Comparison of ENCODE assay signal across 23 cellular contexts in genomic region chrX:100600769-100601168, GRCh38. TPM values are rescaled to one million over a fixed set of nuclear protein-coding genes. Genes with fewer than 3 reads are reported as not detected.
DNase-seq lines count a peak whose midpoint lies in the region; ATAC-seq and TF ChIP-seq lines count a peak whose summit lies in the region.
"Had no signal": no experiment of that assay in that cellular context is flagged by ENCODE, and none has a peak within 500 bp of the region (broad histone marks: within the 10 kb centered on the region; RNA-seq: fewer than 3 reads in every experiment).

No MANE protein-coding gene starts in this region.

- H3K36me3 Mint-ChIP-seq in activated B cell treated with CpG ODN at 0.5 μM for 24 hours (ENCODE audit: low read depth) (no peaks in the 10 kb centered on the region), glutamatergic neuron (ENCODE audit: unreplicated experiment) (no peaks in the 10 kb centered on the region)
- H3K36me3 Mint-ChIP-seq in effector memory CD8-positive, alpha-beta T cell (ENCODE audit: insufficient read depth) = no peaks in the 10 kb centered on the region
- H3K36me3 Mint-ChIP-seq: natural killer cell treated with Interleukin-12 subunit alpha and Interleukin-12 subunit beta and Interleukin-15 and Interleukin-18, amount 100 ng/mL, for 72 hours had no signal

- TF ChIP-seq CTCF in activated B cell treated with CpG ODN at 0.5 μM for 24 hours (IDR thresholded peaks at IDR 0.05) (no peak), glutamatergic neuron (IDR thresholded peaks at IDR 0.05; ENCODE audit: partially characterized antibody, unreplicated experiment) (no peak)

- CTCF ChIA-PET in activated B cell treated with CpG ODN at 0.5 μM for 24 hours (lab: Charles Lee) = interaction anchor here (1.2 kb wide), 1 partner anchor 14 kb away, joined by 3 read pairs; no protein-coding TSS in a partner anchor

- H3K27me3 Mint-ChIP-seq in activated B cell treated with CpG ODN at 0.5 μM for 24 hours (peaks cover 2% of the 10 kb centered on the region), glutamatergic neuron (ENCODE audit: unreplicated experiment) (no peaks in the 10 kb centered on the region)
- peaks cover 8% of the 10 kb centered on the region for H3K27me3 Mint-ChIP-seq in stimulated activated naive CD8-positive, alpha-beta T cell treated with anti-CD3 and anti-CD28 coated beads, Interleukin-15, amount 100 ng/mL, for 72 hours
- peaks cover under 1 to 6% of the 10 kb centered on the region in 2 donors for H3K27me3 Mint-ChIP-seq in effector memory CD8-positive, alpha-beta T cell

- H3K9me3 Mint-ChIP-seq in activated B cell treated with CpG ODN at 0.5 μM for 24 hours (no peaks in the 10 kb centered on the region), glutamatergic neuron (ENCODE audit: unreplicated experiment) (no peaks in the 10 kb centered on the region)
- H3K9me3 Mint-ChIP-seq in stimulated activated naive CD8-positive, alpha-beta T cell treated with anti-CD3 and anti-CD28 coated beads, Interleukin-15, amount 100 ng/mL, for 72 hours = no peaks in the 10 kb centered on the region
- H3K9me3 Mint-ChIP-seq in effector memory CD8-positive, alpha-beta T cell = no peaks in the 10 kb centered on the region
- H3K9me3 Mint-ChIP-seq: natural killer cell treated with Interleukin-12 subunit alpha and Interleukin-12 subunit beta and Interleukin-15 and Interleukin-18, amount 100 ng/mL, for 72 hours had no signal

- H3K4me3 Mint-ChIP-seq in activated B cell treated with CpG ODN at 0.5 μM for 24 hours (no peak overlapping the region), glutamatergic neuron (ENCODE audit: unreplicated experiment) (no peak overlapping the region)
- H3K4me3 Mint-ChIP-seq in stimulated activated naive CD8-positive, alpha-beta T cell treated with anti-CD3 and anti-CD28 coated beads, Interleukin-15, amount 100 ng/mL, for 72 hours = no peak overlapping the region
- no peak overlapping the region for H3K4me3 Mint-ChIP-seq in effector memory CD8-positive, alpha-beta T cell
- H3K4me3 Mint-ChIP-seq: natural killer cell treated with Interleukin-12 subunit alpha and Interleukin-12 subunit beta and Interleukin-15 and Interleukin-18, amount 100 ng/mL, for 72 hours had no signal

- H3K27ac Mint-ChIP-seq in activated B cell treated with CpG ODN at 0.5 μM for 24 hours (no peak overlapping the region), glutamatergic neuron (ENCODE audit: unreplicated experiment) (no peak overlapping the region)
- H3K27ac Mint-ChIP-seq in stimulated activated naive CD8-positive, alpha-beta T cell treated with anti-CD3 and anti-CD28 coated beads, Interleukin-15, amount 100 ng/mL, for 72 hours = no peak overlapping the region
- no peak overlapping the region for H3K27ac Mint-ChIP-seq in effector memory CD8-positive, alpha-beta T cell
- H3K27ac Mint-ChIP-seq: natural killer cell treated with Interleukin-12 subunit alpha and Interleukin-12 subunit beta and Interleukin-15 and Interleukin-18, amount 100 ng/mL, for 72 hours had no signal

- POLR2A ChIA-PET in activated B cell treated with CpG ODN at 0.5 μM for 24 hours (lab: Charles Lee) = no interaction called here

- ATAC-seq in activated CD4-positive, CD25-positive, alpha-beta regulatory T cell treated with anti-CD3 and anti-CD28 coated beads, Interleukin-2, amount 50 U/mL, for 24 hours = peak; percentile 44 to 53
- ATAC-seq in HG02763 (IDR thresholded peaks at IDR 0.05; ENCODE audit: unreplicated experiment) (peak; percentile 60), activated B cell treated with CpG ODN at 0.5 μM for 24 hours (ENCODE audit: low read depth) (peak; percentile 50)
- peak; percentile 63 for ATAC-seq in stimulated activated naive CD8-positive, alpha-beta T cell treated with anti-CD3 and anti-CD28 coated beads, Interleukin-15, amount 100 ng/mL, for 72 hours
- ATAC-seq in effector memory CD8-positive, alpha-beta T cell (replicated peaks) = no peak
- ATAC-seq: heart right ventricle; natural killer cell treated with Interleukin-12 subunit alpha and Interleukin-12 subunit beta and Interleukin-15 and Interleukin-18, amount 100 ng/mL, for 72 hours; upper lobe of right lung had no signal

- H3K4me1 Mint-ChIP-seq in activated B cell treated with CpG ODN at 0.5 μM for 24 hours = peaks cover 8% of the 10 kb centered on the region
- H3K4me1 Mint-ChIP-seq in stimulated activated naive CD8-positive, alpha-beta T cell treated with anti-CD3 and anti-CD28 coated beads, Interleukin-15, amount 100 ng/mL, for 72 hours = no peaks in the 10 kb centered on the region
- no peaks in the 10 kb centered on the region for H3K4me1 Mint-ChIP-seq in effector memory CD8-positive, alpha-beta T cell (ENCODE audit: low read depth in 2 of 2)
- no peaks in the 10 kb centered on the region for H3K4me1 Mint-ChIP-seq in glutamatergic neuron (ENCODE audit: low read depth, unreplicated experiment)

- intact Hi-C loops in activated B cell treated with CpG ODN at 0.5 μM for 24 hours (cut with micrococcal nuclease) = no loop called here

- DNase-seq in activated CD4-positive, CD25-positive, alpha-beta regulatory T cell (lab: John Stamatoyannopoulos, UW) = no peak
- DNase-seq in activated B cell treated with CpG ODN at 0.5 μM for 24 hours (no peak), NCI-H1417 (lab: John Stamatoyannopoulos, UW) (no peak), glutamatergic neuron (no peak)
- DNase-seq in stimulated activated naive CD8-positive, alpha-beta T cell treated with anti-CD3 and anti-CD28 coated beads, Interleukin-15, amount 100 ng/mL, for 72 hours = no peak
- DNase-seq in effector memory CD8-positive, alpha-beta T cell = no peak
- DNase-seq: activated CD4-positive, alpha-beta T cell treated with anti-CD3 and anti-CD28 coated beads for 4 hours; activated naive CD4-positive, alpha-beta T cell; anterior cingulate cortex; effector memory CD4-positive, alpha-beta T cell; GOT3; heart right ventricle; MG63; NCI-H2029; NCI-H524; stimulated activated naive CD4-positive, alpha-beta T cell treated with Interleukin-2 at 50 U/mL for 16 hours; upper lobe of right lung had no signal

RNA-seq across cellular contexts. Expression of gene TNMD, which starts 16.0 kb away (rescaled TPM):
- total RNA-seq in activated B cell treated with CpG ODN at 0.5 μM for 24 hours (not detected in 2 replicates), glutamatergic neuron (ENCODE audit: unreplicated experiment) (not detected)
- total RNA-seq: A172; cerebellum; natural killer cell treated with Interleukin-12 subunit alpha and Interleukin-12 subunit beta and Interleukin-15 and Interleukin-18, amount 100 ng/mL, for 72 hours; SJSA1; upper lobe of right lung had no signal

RNA-seq across cellular contexts. Expression of gene TSPAN6, which starts 35.8 kb away (rescaled TPM):
- 0.07 and 0.12 TPM in 2 replicates for total RNA-seq in activated B cell treated with CpG ODN at 0.5 μM for 24 hours
- total RNA-seq in glutamatergic neuron (ENCODE audit: unreplicated experiment) = 25.7 TPM
- total RNA-seq: natural killer cell treated with Interleukin-12 subunit alpha and Interleukin-12 subunit beta and Interleukin-15 and Interleukin-18, amount 100 ng/mL, for 72 hours had no signal

RNA-seq across cellular contexts. Expression of gene SRPX2, which starts 43.2 kb away (rescaled TPM):
- total RNA-seq in activated B cell treated with CpG ODN at 0.5 μM for 24 hours = not detected in 2 replicates
- not detected for total RNA-seq in glutamatergic neuron (ENCODE audit: unreplicated experiment)
- total RNA-seq: natural killer cell treated with Interleukin-12 subunit alpha and Interleukin-12 subunit beta and Interleukin-15 and Interleukin-18, amount 100 ng/mL, for 72 hours had no signal

Comparison
In these comparisons a context has a peak if more than half of its experiments do, and no peak if none do; other contexts are left out.
1. RNA of gene TSPAN6, which starts 35.8 kb away (total RNA-seq): 25.7 TPM in glutamatergic neuron (single experiment); 0.07 to 0.12 TPM in activated B cell treated with CpG ODN at 0.5 μM for 24 hours; every median in the first group is over 10 times any median in the second.